Comparison of ENCODE assay signal across 18 cellular contexts in the genomic region with DNA sequence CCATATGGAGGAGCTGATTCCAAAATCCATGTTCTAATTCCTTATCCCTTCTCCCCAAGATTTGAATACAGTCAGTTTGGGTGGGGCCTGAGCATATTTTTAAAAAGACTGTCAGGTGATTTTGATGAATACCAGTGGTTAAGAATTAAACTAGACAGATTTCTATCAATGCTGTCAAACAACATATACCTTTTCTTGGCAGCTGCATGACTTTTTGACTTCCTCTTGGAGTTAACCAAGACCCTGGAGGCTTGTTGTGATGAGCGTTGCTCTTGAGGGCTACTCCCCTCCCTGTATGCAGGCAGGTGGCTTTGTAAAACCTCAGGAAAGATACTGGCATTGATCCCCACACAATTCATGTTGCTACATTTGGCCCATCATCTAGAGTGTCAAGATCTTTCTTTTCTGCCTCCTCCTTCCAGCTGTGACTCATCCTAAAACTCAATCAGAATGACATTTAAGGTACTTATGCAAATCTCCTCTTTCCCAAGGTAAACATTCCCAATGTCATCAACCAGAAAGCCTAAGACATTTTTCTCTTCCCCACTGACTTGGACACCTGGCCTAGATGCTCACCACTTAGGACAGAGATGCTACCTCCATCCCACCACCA.
A peak's percentile ranks its signal among the peaks of the same experiment; 100 is the strongest.
DNase-seq lines count a peak whose midpoint lies in the region; ATAC-seq and TF ChIP-seq lines count a peak whose summit lies in the region.
"Had no signal": no experiment of that assay in that cellular context is flagged by ENCODE, and none has a peak within 500 bp of the region (broad histone marks: within the 10 kb centered on the region; RNA-seq: fewer than 3 reads in every experiment).

No MANE protein-coding gene starts in this region.

- peak overlapping the region; percentile 63; the same call in 1 of the 2 replicates for H3K4me2 ChIP-seq in GM23338
- H3K4me2 ChIP-seq: PC-9 had no signal

- ATAC-seq in GM23338 (peak; percentile 79), WTC11 (peak; percentile 71), HG02870 (IDR thresholded peaks at IDR 0.05; ENCODE audit: unreplicated experiment) (no peak)

- H3K27me3 ChIP-seq in GM23338 (ENCODE audit: insufficient read depth) (no peaks in the 10 kb centered on the region), MG63 (no peaks in the 10 kb centered on the region; the same call in none of the 2 replicates)

- H3K4me3 ChIP-seq in GM23338: no peak overlapping the region
- no peak overlapping the region for H3K4me3 ChIP-seq in MG63
- H3K4me3 ChIP-seq: PC-9 had no signal

- in situ Hi-C loops in KBM-7 (cut with MboI; ENCODE audit: low pct_unique_long_range_greater_than_20kb, low sequenced_read_pairs): no loop called here

- H3K4me3 Mint-ChIP-seq in GM23338 (peak overlapping the region; percentile 3; the same call in 2 of the 3 replicates), WTC11 (peak overlapping the region; percentile 4; the same call in 1 of the 2 replicates)
- H3K4me3 Mint-ChIP-seq: B cell had no signal

- peaks cover 3% of the 10 kb centered on the region; the same call in 1 of the 2 replicates for H3K9me3 ChIP-seq in MG63

- H3K4me1 ChIP-seq in GM23338 (ENCODE audit: insufficient read depth): peaks cover 37% of the 10 kb centered on the region

- no peak overlapping the region for H2AFZ ChIP-seq in GM23338
- H2AFZ ChIP-seq: PC-9 had no signal

- no peaks in the 10 kb centered on the region for H3K36me3 ChIP-seq in GM23338 (ENCODE audit: insufficient read depth)
- no peaks in the 10 kb centered on the region for H3K36me3 ChIP-seq in MG63

- CTCF ChIA-PET in WTC11 (lab: Charles Lee): interaction anchor here (1.2 kb wide), 1 partner anchor 149 kb away, joined by 4 read pairs; no protein-coding TSS in a partner anchor

- peaks cover 37% of the 10 kb centered on the region for H3K4me1 Mint-ChIP-seq in GM23338
- H3K4me1 Mint-ChIP-seq in WTC11: peaks cover 45% of the 10 kb centered on the region

- POLR2A ChIA-PET in WTC11 (lab: Charles Lee): no interaction called here

- H3K9me3 Mint-ChIP-seq in GM23338 (no peaks in the 10 kb centered on the region), WTC11 (0 out of 2 replicates have a peak, but pooled peaks cover 4% of the 10 kb centered on the region)

- H3K27ac Mint-ChIP-seq in GM23338 (0 out of 2 replicates have a peak overlapping the region, but pooled peaks have one; percentile 13), WTC11 (no peak overlapping the region; the same call in 1 of the 2 replicates)
- H3K27ac Mint-ChIP-seq: B cell had no signal

- no peaks in the 10 kb centered on the region for H4K20me1 ChIP-seq in GM23338 (replicated peaks; ENCODE audit: insufficient read depth)

- TF ChIP-seq CTCF in GM23338 (conservative IDR thresholded peaks at IDR 0.05; ENCODE audit: low read depth in 2 of 2) (no peak), WTC11 (IDR thresholded peaks at IDR 0.05) (no peak)

- DNase-seq in GM23338 (ENCODE audit: low spot score) (peak; percentile 52), KBM-7 (peak; percentile 26), WTC11 (ENCODE audit: low spot score) (no peak), iPS-NIHi11 (ENCODE audit: low spot score) (peak; percentile 9), MG63 (no peak)
- DNase-seq in activated CD8-positive, alpha-beta memory T cell treated with anti-CD3 and anti-CD28 coated beads, Interleukin-2, amount 50 U/mL, for 48 hours: no peak
- DNase-seq: DMS 273 treated with DMSO at 0.1 percent for 48 hours, GF-D8, GOT3, Karpas-422, NCI-H1092, NCI-H1436 treated with DMSO at 0.1 percent for 48 hours, NCI-H2029 treated with DMSO at 0.1 percent for 48 hours, NCI-H524 treated with DMSO at 0.1 percent for 48 hours, PC-9 had no signal

- H3K27me3 Mint-ChIP-seq in GM23338 (ENCODE audit: insufficient read depth, low read depth, poor library complexity) (peaks cover 4% of the 10 kb centered on the region), WTC11 (ENCODE audit: low read depth) (peaks cover 19% of the 10 kb centered on the region)
- H3K27me3 Mint-ChIP-seq: B cell had no signal

- no peaks in the 10 kb centered on the region for H3K9me2 ChIP-seq in GM23338 (ENCODE audit: insufficient read depth)

- H3K79me2 ChIP-seq in GM23338 (replicated peaks; ENCODE audit: insufficient read depth): no peaks in the 10 kb centered on the region

- 0 out of 2 replicates have a peak, but pooled peaks cover 3% of the 10 kb centered on the region for H3F3A ChIP-seq in GM23338 (replicated peaks; ENCODE audit: low read depth)

- H3K27ac ChIP-seq in GM23338 (ENCODE audit: low read depth): no peak overlapping the region
- H3K27ac ChIP-seq: PC-9, RWPE1 had no signal

- H3K36me3 Mint-ChIP-seq in GM23338 (ENCODE audit: low read depth) (no peaks in the 10 kb centered on the region), WTC11 (peaks cover 1% of the 10 kb centered on the region; the same call in 1 of the 2 replicates)

TF ChIP-seq in GM23338, 12 proteins besides CTCF, POLR2A, EP300 and RAD21 (continues in another document):
- TF ChIP-seq, protein P1, sequence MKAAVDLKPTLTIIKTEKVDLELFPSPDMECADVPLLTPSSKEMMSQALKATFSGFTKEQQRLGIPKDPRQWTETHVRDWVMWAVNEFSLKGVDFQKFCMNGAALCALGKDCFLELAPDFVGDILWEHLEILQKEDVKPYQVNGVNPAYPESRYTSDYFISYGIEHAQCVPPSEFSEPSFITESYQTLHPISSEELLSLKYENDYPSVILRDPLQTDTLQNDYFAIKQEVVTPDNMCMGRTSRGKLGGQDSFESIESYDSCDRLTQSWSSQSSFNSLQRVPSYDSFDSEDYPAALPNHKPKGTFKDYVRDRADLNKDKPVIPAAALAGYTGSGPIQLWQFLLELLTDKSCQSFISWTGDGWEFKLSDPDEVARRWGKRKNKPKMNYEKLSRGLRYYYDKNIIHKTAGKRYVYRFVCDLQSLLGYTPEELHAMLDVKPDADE (IDR thresholded peaks at IDR 0.05): no peak

TF ChIP-seq in WTC11, 78 proteins besides CTCF, POLR2A, EP300 and RAD21:
- TF ChIP-seq TEAD1 (CRISPR knock-in tag; IDR thresholded peaks at IDR 0.05) (no peak), FOXK1 (CRISPR knock-in tag; IDR thresholded peaks at IDR 0.05) (peak; percentile 43; the same call in 1 of the 2 replicates), SOX15 (CRISPR knock-in tag; IDR thresholded peaks at IDR 0.05) (no peak)
TF ChIP-seq in WTC11: peak in this region for 1.

Comparison
In these comparisons a context has a peak if more than half of its experiments do, and no peak if none do; other contexts are left out.
1. DNase-seq: peak in GM23338 (single experiment), KBM-7 (single experiment) and iPS-NIHi11 (single experiment); none in WTC11 (single experiment), MG63 (single experiment) and activated CD8-positive, alpha-beta memory T cell treated with anti-CD3 and anti-CD28 coated beads, Interleukin-2, amount 50 U/mL, for 48 hours (single experiment).